In genomic region chr3:71491141-71491752, GRCh38 we compare ENCODE assay signal across 21 cellular contexts.
DNase-seq lines count a peak whose midpoint lies in the region; ATAC-seq, FAIRE-seq and TF ChIP-seq lines count a peak whose summit lies in the region.
"Had no signal": no experiment of that assay in that cellular context is flagged by ENCODE, and none has a peak within 500 bp of the region (broad histone marks: within the 10 kb centered on the region; RNA-seq: fewer than 3 reads in every experiment).

No MANE protein-coding gene starts in this region.

- TF ChIP-seq RAD21 in HepG2 (CRISPR knock-in tag; IDR thresholded peaks at IDR 0.05): no peak

- H2AFZ ChIP-seq in HepG2 (ENCODE audit: low read length): no peak overlapping the region

- POLR2A ChIA-PET in HepG2 (lab: Yijun Ruan, JAX): no interaction called here

- peaks cover 17% of the 10 kb centered on the region for H3K9me3 Mint-ChIP-seq in activated naive CD8-positive, alpha-beta T cell treated with anti-CD3 and anti-CD28 coated beads for 36 hours

- DNase-seq in DMS 273 (lab: John Stamatoyannopoulos, UW; ENCODE audit: unreplicated experiment) (peak; percentile 2), DMS 273 treated with DMSO at 0.1 percent for 48 hours (lab: John Stamatoyannopoulos, UW) (no peak), HepG2 (ENCODE audit: low spot score) (no peak), right lobe of liver (no peak), spleen (no peak), NCI-H1092 (lab: John Stamatoyannopoulos, UW) (no peak), cerebellum (ENCODE audit: low spot score) (no peak)
- no peak for DNase-seq in activated naive CD8-positive, alpha-beta T cell treated with anti-CD3 and anti-CD28 coated beads for 36 hours
- DNase-seq: AML-193; amygdala; cortex of kidney; lower lobe of right lung; NCI-H1048; NCI-H187 treated with DMSO at 0.1 percent for 48 hours; stimulated activated CD4-positive, alpha-beta T cell treated with anti-CD3 and anti-CD28 coated beads, Interleukin-2, amount 100 ng/mL, for 24 hours; tibial artery had no signal

- H4K20me1 ChIP-seq in HepG2 (ENCODE audit: insufficient read depth, low read length): no peaks in the 10 kb centered on the region

- H3K4me2 ChIP-seq in HepG2 (ENCODE audit: low read depth, low read length): no peak overlapping the region

- intact Hi-C loops in HepG2 (cut with micrococcal nuclease; ENCODE audit: unreplicated experiment): no loop called here
- intact Hi-C loops in right lobe of liver (cut with DNase I): no loop called here
- intact Hi-C loops in spleen (cut with DNase I; ENCODE audit: low total_unique reads): no loop called here

- no TSS peak for BruUV-seq in HepG2 (replicated peaks; lab: Mats Ljungman, UMichigan)

- H3K4me1 Mint-ChIP-seq in activated naive CD8-positive, alpha-beta T cell treated with anti-CD3 and anti-CD28 coated beads for 36 hours: peaks cover 79% of the 10 kb centered on the region

- H3K4me3 Mint-ChIP-seq in activated naive CD8-positive, alpha-beta T cell treated with anti-CD3 and anti-CD28 coated beads for 36 hours: peak overlapping the region; percentile 68
- H3K4me3 Mint-ChIP-seq: stimulated activated memory B cell treated with anti-CD40 and anti-IgM and Interleukin-4, amounts not matched to agents 10 μg/mL and 1 μg/mL and 100 μg/mL, for 72 hours had no signal

- H3K27me3 ChIP-seq in HepG2 (ENCODE audit: control insufficient read depth in 1 of 2, insufficient read depth in 2 of 2, low read length in 2 of 2) (no peaks in the 10 kb centered on the region), right lobe of liver (no peaks in the 10 kb centered on the region), spleen (replicated peaks in 1 of 7) (no peaks in the 10 kb centered on the region)
- H3K27me3 ChIP-seq: neutrophil, tibial artery had no signal

- H3K4me3 ChIP-seq in HepG2 (replicated peaks in 1 of 3; ENCODE audit: insufficient read depth in 1 of 3, low read depth in 2 of 3, low read length in 3 of 3) (no peak overlapping the region), right lobe of liver (no peak overlapping the region), spleen (peak overlapping the region in 1 of 8 donors; percentile 33)
- H3K4me3 ChIP-seq: lower lobe of right lung, tibial artery had no signal

- H3K27ac ChIP-seq in HepG2 (ENCODE audit: extremely low read length, insufficient read depth, low read length) (no peak overlapping the region), right lobe of liver (no peak overlapping the region), spleen (peak overlapping the region in 6 of 8 donors; percentile 3 to 76 (median 70))
- H3K27ac ChIP-seq: 22Rv1, lower lobe of right lung, neutrophil, tibial artery had no signal

- H3K9ac ChIP-seq in HepG2 (ENCODE audit: insufficient read depth, low read depth, low read length): no peak overlapping the region

- H3K27ac Mint-ChIP-seq in activated naive CD8-positive, alpha-beta T cell treated with anti-CD3 and anti-CD28 coated beads for 36 hours: peak overlapping the region; percentile 97
- H3K27ac Mint-ChIP-seq: stimulated activated memory B cell treated with anti-CD40 and anti-IgM and Interleukin-4, amounts not matched to agents 10 μg/mL and 1 μg/mL and 100 μg/mL, for 72 hours had no signal

- no peak for FAIRE-seq in HepG2 (lab: Jason Lieb, UNC)
- FAIRE-seq: bronchial epithelial cell, TTC549 had no signal

- no peak for TF ChIP-seq CTCF in HepG2 (CRISPR knock-in tag; IDR thresholded peaks at IDR 0.05)
- TF ChIP-seq CTCF in right lobe of liver (IDR thresholded peaks at IDR 0.05): no peak
- TF ChIP-seq CTCF in spleen (IDR thresholded peaks at IDR 0.05 in 8 of 11, conservative IDR thresholded peaks at IDR 0.05 in 3 of 11): no peak

- H3K36me3 Mint-ChIP-seq in activated naive CD8-positive, alpha-beta T cell treated with anti-CD3 and anti-CD28 coated beads for 36 hours: peaks cover 60% of the 10 kb centered on the region

- H3K36me3 ChIP-seq in HepG2 (replicated peaks in 1 of 2; ENCODE audit: control insufficient read depth in 1 of 2, insufficient read depth in 2 of 2, low read length in 2 of 2): peaks cover 11 to 36% of the 10 kb centered on the region in 2 experiments
- H3K36me3 ChIP-seq in right lobe of liver: no peaks in the 10 kb centered on the region
- peaks cover 0 to 29% (median 0%) of the 10 kb centered on the region in 6 donors for H3K36me3 ChIP-seq in spleen
- H3K36me3 ChIP-seq: lower lobe of right lung had no signal

- CTCF ChIA-PET in HepG2 (lab: Yijun Ruan, JAX; ENCODE audit: low intra/inter-chr PET ratio, low total read pairs): no interaction called here

- H3K4me1 ChIP-seq in HepG2 (ENCODE audit: insufficient read depth, low read length) (peaks cover 2% of the 10 kb centered on the region), right lobe of liver (no peaks in the 10 kb centered on the region), spleen (peaks cover 3 to 92% (median 40%) of the 10 kb centered on the region in 6 donors)

- H3K9me3 ChIP-seq in HepG2 (ENCODE audit: low read length) (no peaks in the 10 kb centered on the region), right lobe of liver (no peaks in the 10 kb centered on the region), spleen (peaks cover 0 to 9% (median 0%) of the 10 kb centered on the region in 8 donors)
- H3K9me3 ChIP-seq: lower lobe of right lung, neutrophil had no signal

- no peaks in the 10 kb centered on the region for H3K27me3 Mint-ChIP-seq in activated naive CD8-positive, alpha-beta T cell treated with anti-CD3 and anti-CD28 coated beads for 36 hours
- H3K27me3 Mint-ChIP-seq: stimulated activated memory B cell treated with anti-CD40 and anti-IgM and Interleukin-4, amounts not matched to agents 10 μg/mL and 1 μg/mL and 100 μg/mL, for 72 hours had no signal

- in situ Hi-C loops in HepG2 (cut with HindIII; ENCODE audit: extremely low pct_ligation_motif_present, low pct_unique_long_range_greater_than_20kb): no loop called here

- TF ChIP-seq EP300 in HepG2 (IDR thresholded peaks at IDR 0.05; ENCODE audit: low read depth in 2 of 2, low read length in 2 of 2) (no peak), HepG2 (CRISPR knock-in tag; IDR thresholded peaks at IDR 0.05; ENCODE audit: borderline replicate concordance) (no peak)

- 91% methylated on average over 9 of the region's 9 CpGs for WGBS in HepG2 (ENCODE audit: low lambda C conversion rate)
- WGBS in right lobe of liver (ENCODE audit: insufficient coverage, low coverage, low lambda C conversion rate, missing lambda C conversion rate): 63% methylated on average over 7 of the region's 9 CpGs
- WGBS in spleen, 5 donors: 85 to 92% (median 87%) methylated on average over 9 of the region's 9 CpGs

- H3K79me2 ChIP-seq in HepG2 (ENCODE audit: insufficient read depth, low read length): no peaks in the 10 kb centered on the region

- TF ChIP-seq POLR2A in HepG2 (IDR thresholded peaks at IDR 0.05; ENCODE audit: insufficient read depth in 1 of 2, low read depth in 2 of 2, low read length in 2 of 2) (no peak), right lobe of liver (IDR thresholded peaks at IDR 0.05) (no peak), spleen (IDR thresholded peaks at IDR 0.05) (no peak)

- no peak for ATAC-seq in HepG2
- no peak for ATAC-seq in right lobe of liver
- ATAC-seq: lower lobe of right lung; stimulated activated memory B cell treated with anti-CD40 and anti-IgM and Interleukin-4, amounts not matched to agents 10 μg/mL and 1 μg/mL and 100 μg/mL, for 72 hours had no signal

TF ChIP-seq in HepG2, 621 proteins besides CTCF, POLR2A, EP300 and RAD21:
- TF ChIP-seq ZNF317 (CRISPR knock-in tag; IDR thresholded peaks at IDR 0.05) (peak; percentile 99), ZBTB20 (CRISPR knock-in tag; IDR thresholded peaks at IDR 0.05; ENCODE audit: borderline replicate concordance, low read depth) (no peak)

Comparison
In these comparisons a context has a peak if more than half of its experiments do, and no peak if none do; other contexts are left out.
1. H3K27ac ChIP-seq: peak in spleen (6 of 8); none in HepG2 (single experiment) and right lobe of liver (0 of 3).